In genomic region chr9:34501889-34502425, GRCh38 we compare ENCODE assay signal across 12 cellular contexts. TPM values are rescaled to one million over a fixed set of nuclear protein-coding genes. Genes with fewer than 3 reads are reported as not detected.
DNase-seq lines count a peak whose midpoint lies in the region; TF ChIP-seq lines count a peak whose summit lies in the region.
"Had no signal": no experiment of that assay in that cellular context is flagged by ENCODE, and none has a peak within 500 bp of the region (broad histone marks: within the 10 kb centered on the region; RNA-seq: fewer than 3 reads in every experiment).

No MANE protein-coding gene starts in this region.

- H3K27me3 Mint-ChIP-seq in chondrocyte (ENCODE audit: low read depth): peaks cover 42% of the 10 kb centered on the region

- peak; percentile 64 for TF ChIP-seq CTCF in chondrocyte (IDR thresholded peaks at IDR 0.05)

- H3K4me3 Mint-ChIP-seq in chondrocyte (ENCODE audit: unreplicated experiment): no peak overlapping the region

- H3K4me1 Mint-ChIP-seq in chondrocyte (ENCODE audit: low read depth): peaks cover 19% of the 10 kb centered on the region

- DNase-seq in DMS 273 (lab: John Stamatoyannopoulos, UW; ENCODE audit: unreplicated experiment): peak; percentile 61
- DNase-seq in DMS 273 treated with DMSO at 0.1 percent for 48 hours (lab: John Stamatoyannopoulos, UW): no peak
- no peak for DNase-seq in chondrocyte (ENCODE audit: low spot score)
- DNase-seq in left kidney (ENCODE audit: low read depth, low spot score): peak; percentile 64
- DNase-seq in ureter (ENCODE audit: low spot score): peak; percentile 70
- DNase-seq in DMS153 (lab: John Stamatoyannopoulos, UW): no peak
- DNase-seq in NCI-H1048 (lab: John Stamatoyannopoulos, UW): no peak
- DNase-seq in NCI-H774 (lab: John Stamatoyannopoulos, UW): no peak
- DNase-seq: adrenal gland; naive B cell; stimulated activated naive CD4-positive, alpha-beta T cell treated with Interleukin-2 at 50 U/mL for 16 hours; SW 1271 had no signal

- no peak overlapping the region for H3K27ac Mint-ChIP-seq in chondrocyte (ENCODE audit: unreplicated experiment)
- H3K27ac Mint-ChIP-seq: naive B cell had no signal

- H3K36me3 Mint-ChIP-seq in chondrocyte (ENCODE audit: low read depth): peaks cover 4% of the 10 kb centered on the region
- H3K36me3 Mint-ChIP-seq: naive B cell had no signal

- H3K9me3 Mint-ChIP-seq in chondrocyte (ENCODE audit: low read depth): peaks cover 5% of the 10 kb centered on the region
- H3K9me3 Mint-ChIP-seq: naive B cell had no signal

RNA-seq across cellular contexts. Expression of gene ENHO, which starts 20.8 kb away (rescaled TPM):
- 0.97 to 1.6 TPM (median 1.3 TPM) in 3 replicates for total RNA-seq in chondrocyte
- total RNA-seq in ureter: 0.36 TPM

RNA-seq across cellular contexts. Expression of gene DNAI1, which starts 43.4 kb away (rescaled TPM):
- 0.25 TPM in 1 of 3 replicates, not detected in the others for total RNA-seq in chondrocyte
- not detected for total RNA-seq in ureter

RNA-seq across cellular contexts. Expression of gene FAM219A, which starts 43.6 kb away (rescaled TPM):
- total RNA-seq in chondrocyte (24.5 to 37.5 TPM (median 35.7 TPM) in 3 replicates), ureter (22.3 TPM)

Comparison
In these comparisons a context has a peak if more than half of its experiments do, and no peak if none do; other contexts are left out.
1. DNase-seq: peak in DMS 273 (single experiment), left kidney (single experiment) and ureter (single experiment); none in DMS 273 treated with DMSO at 0.1 percent for 48 hours (single experiment), chondrocyte (single experiment), DMS153 (single experiment), NCI-H1048 (single experiment) and NCI-H774 (single experiment).